8 cellular contexts compared by ENCODE assay signal in genomic region chr16:3004781-3005284, GRCh38. TPM values are rescaled to one million over a fixed set of nuclear protein-coding genes. Genes with fewer than 3 reads are reported as not detected.
A peak's percentile ranks its signal among the peaks of the same experiment; 100 is the strongest.
DNase-seq lines count a peak whose midpoint lies in the region; ATAC-seq lines count a peak whose summit lies in the region.

No MANE protein-coding gene starts in this region.

- H3K4me3 ChIP-seq in esophagus (ENCODE audit: low read depth in 1 of 2, low read length in 2 of 2) (peak overlapping the region; percentile 20 to 66), skin epidermis (peak overlapping the region in 4 of 7 experiments; percentile 9 to 30 (median 21))

- no peak overlapping the region for H3K27ac ChIP-seq in esophagus (ENCODE audit: low read depth in 2 of 2, low read length in 1 of 2)
- H3K27ac ChIP-seq in skin epidermis: peak overlapping the region in 3 of 21 experiments; percentile 5 to 55 (median 54)

- 7 to 8% methylated on average over 25 of the region's 25 CpGs for WGBS in esophagus, 2 donors

- H3K36me3 ChIP-seq in esophagus (ENCODE audit: control insufficient read depth in 2 of 2, insufficient read depth in 2 of 2, low read length in 1 of 2): no peaks in the 10 kb centered on the region

- ATAC-seq in HG02852 (IDR thresholded peaks at IDR 0.05; ENCODE audit: unreplicated experiment): no peak

- no peaks in the 10 kb centered on the region for H3K9me3 ChIP-seq in esophagus (ENCODE audit: control insufficient read depth in 2 of 2, insufficient read depth in 1 of 2, low read depth in 1 of 2, low read length in 1 of 2)

- H3K4me1 ChIP-seq in esophagus (ENCODE audit: control insufficient read depth in 2 of 2, insufficient read depth in 2 of 2, low read length in 1 of 2): peaks cover 0 to 2% of the 10 kb centered on the region in 2 donors

- H3K27me3 ChIP-seq in esophagus (ENCODE audit: control insufficient read depth in 1 of 2, insufficient read depth in 2 of 2, low read length in 2 of 2): no peaks in the 10 kb centered on the region

- DNase-seq in NOMO-1 (lab: John Stamatoyannopoulos, UW; ENCODE audit: unreplicated experiment in 2 of 2) (peak; percentile 25 to 26), NOMO-1 treated with dmso at 0.1 percent for 144 hours (lab: John Stamatoyannopoulos, UW; ENCODE audit: unreplicated experiment) (no peak), NOMO-1 treated with DMSO at 0.1 percent for 48 hours (lab: John Stamatoyannopoulos, UW; ENCODE audit: unreplicated experiment) (peak; percentile 46), 8988T (no peak), amniotic stem cell (lab: John Stamatoyannopoulos, UW) (no peak)

RNA-seq across cellular contexts. Expression of gene CLDN9, which starts 7.9 kb away (rescaled TPM):
- under 1 TPM in 1 of 2 donors, not detected in 1; 0.02 TPM for polyA plus RNA-seq in esophagus

RNA-seq across cellular contexts. Expression of gene CLDN6, which starts 13.2 kb away (rescaled TPM):
- under 1 TPM in 1 of 2 donors, not detected in 1; 0.06 TPM for polyA plus RNA-seq in esophagus

RNA-seq across cellular contexts. Expression of gene TNFRSF12A, which starts 15.3 kb away (rescaled TPM):
- 10 to 100 TPM; 16.6 to 21.1 TPM for polyA plus RNA-seq in esophagus

RNA-seq across cellular contexts. Expression of gene HCFC1R1, which starts 18.9 kb away (rescaled TPM):
- polyA plus RNA-seq in esophagus: 10 to 100 TPM; 58.8 to 73.6 TPM

RNA-seq across cellular contexts. Expression of gene THOC6, which starts 19.0 kb away (rescaled TPM):
- 10 to 100 TPM; 24.3 to 37.2 TPM for polyA plus RNA-seq in esophagus

Comparison
In these comparisons a context has a peak if more than half of its experiments do, and no peak if none do; other contexts are left out.
1. DNase-seq: peak in NOMO-1 (2 of 2) and NOMO-1 treated with DMSO at 0.1 percent for 48 hours (single experiment); none in NOMO-1 treated with dmso at 0.1 percent for 144 hours (single experiment), 8988T (single experiment) and amniotic stem cell (single experiment).